20 cellular contexts compared by ENCODE assay signal in the genomic region with DNA sequence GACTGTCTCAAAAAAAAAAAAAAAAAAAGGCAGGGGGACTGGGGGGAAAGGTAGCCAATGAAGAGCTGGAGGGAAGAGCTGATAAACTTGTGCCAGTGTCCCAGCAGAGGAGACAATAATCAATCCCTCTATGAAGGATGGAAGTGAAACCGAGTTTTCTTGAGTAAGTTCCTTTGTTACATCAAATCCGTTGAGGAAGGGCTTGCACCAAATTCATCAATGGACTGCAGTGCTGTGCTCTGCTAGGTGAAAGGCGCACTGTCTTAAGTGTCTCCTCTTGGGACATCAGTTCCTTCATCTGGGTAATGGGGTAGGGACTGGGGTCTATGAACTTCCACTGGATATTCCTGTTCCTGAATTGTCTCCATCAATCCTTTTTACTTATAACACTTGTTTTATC. TPM values are rescaled to one million over a fixed set of nuclear protein-coding genes. Genes with fewer than 3 reads are reported as not detected.
DNase-seq lines count a peak whose midpoint lies in the region; ATAC-seq and TF ChIP-seq lines count a peak whose summit lies in the region.
"Had no signal": no experiment of that assay in that cellular context is flagged by ENCODE, and none has a peak within 500 bp of the region (broad histone marks: within the 10 kb centered on the region; RNA-seq: fewer than 3 reads in every experiment).

No MANE protein-coding gene starts in this region.

- no peak overlapping the region for H3K4me3 ChIP-seq in dorsolateral prefrontal cortex
- H3K4me3 ChIP-seq: A549, SJSA1 had no signal

- H3K27me3 ChIP-seq in dorsolateral prefrontal cortex: no peaks in the 10 kb centered on the region

- DNase-seq in CD1c-positive myeloid dendritic cell (ENCODE audit: extremely low spot score) (peak; percentile 76), MV-4-11 (lab: John Stamatoyannopoulos, UW) (peak; percentile 90), SIG-M5 treated with dmso at 0.1 percent for 504 hours (lab: John Stamatoyannopoulos, UW; ENCODE audit: unreplicated experiment) (peak; percentile 80), pons (ENCODE audit: low spot score) (peak; percentile 19), dorsolateral prefrontal cortex (no peak), NCI-H2107 treated with DMSO at 0.1 percent for 48 hours (lab: John Stamatoyannopoulos, UW; ENCODE audit: unreplicated experiment) (no peak)
- DNase-seq in stimulated activated CD8-positive, alpha-beta memory T cell treated with anti-CD3 and anti-CD28 coated beads, Interleukin-4, amount 100 ng/mL, for 48 hours: no peak
- DNase-seq: DMS79 treated with DMSO at 0.1 percent for 48 hours, KBM-7, NCI-H1092 treated with DMSO at 0.1 percent for 48 hours, NCI-H2081 treated with DMSO at 0.1 percent for 48 hours, NCI-H774 had no signal

- no peak for TF ChIP-seq CTCF in dorsolateral prefrontal cortex (IDR thresholded peaks at IDR 0.05 in 54 of 56, conservative IDR thresholded peaks at IDR 0.05 in 2 of 56; ENCODE audit: low read depth in 1 of 56, partially characterized antibody in 56 of 56)

- intact Hi-C loops in dorsolateral prefrontal cortex (cut with DNase I): no loop called here

- no peak overlapping the region for H3K27ac ChIP-seq in dorsolateral prefrontal cortex
- H3K27ac ChIP-seq: A549, C4-2B, SJSA1 had no signal

- ATAC-seq in GM19467 (IDR thresholded peaks at IDR 0.05; ENCODE audit: unreplicated experiment): no peak
- ATAC-seq: A549 had no signal

RNA-seq across cellular contexts. Expression of gene CRIP3, which starts 3.1 kb away (rescaled TPM):
- total RNA-seq in dorsolateral prefrontal cortex: 10 to 100 TPM in 115 of 120 experiments, 1 to 10 TPM in 5; 7.1 to 34.3 (median 17.5) TPM
- total RNA-seq: G401, H4, NCI-H460, SJSA1 had no signal

RNA-seq across cellular contexts. Expression of gene SLC22A7, which starts 13.6 kb away (rescaled TPM):
- 1 to 10 TPM in 20 of 120 experiments, under 1 TPM in 62, not detected in 38; 0.16 to 2.8 (median 0.70) TPM for total RNA-seq in dorsolateral prefrontal cortex
- total RNA-seq: G401; H4; NCI-H460; SJSA1; T-helper 2 cell treated with Interferon-gamma antibody and Interleukin-4, amounts not matched to agents 100 ng/mL and 5 ng/mL, for 36 hours had no signal

RNA-seq across cellular contexts. Expression of gene ZNF318, which starts 57.8 kb away (rescaled TPM):
- total RNA-seq in dorsolateral prefrontal cortex: 10 to 100 TPM; 27.9 to 56.2 (median 41.8) TPM

Comparison
In these comparisons a context has a peak if more than half of its experiments do, and no peak if none do; other contexts are left out.
1. DNase-seq: peak in CD1c-positive myeloid dendritic cell (single experiment), MV-4-11 (single experiment), SIG-M5 treated with dmso at 0.1 percent for 504 hours (single experiment) and pons (single experiment); none in dorsolateral prefrontal cortex (0 of 10), stimulated activated CD8-positive, alpha-beta memory T cell treated with anti-CD3 and anti-CD28 coated beads, Interleukin-4, amount 100 ng/mL, for 48 hours (single experiment) and NCI-H2107 treated with DMSO at 0.1 percent for 48 hours (single experiment).